8 cellular contexts compared by ENCODE assay signal in genomic region chr1:27435566-27436203, GRCh38. TPM values are rescaled to one million over a fixed set of nuclear protein-coding genes. Genes with fewer than 3 reads are reported as not detected.
A peak's percentile ranks its signal among the peaks of the same experiment; 100 is the strongest.
DNase-seq lines count a peak whose midpoint lies in the region; ATAC-seq and TF ChIP-seq lines count a peak whose summit lies in the region.

No MANE protein-coding gene starts in this region.

- H3K36me3 ChIP-seq in thymus (ENCODE audit: control insufficient read depth, insufficient read depth): no peaks in the 10 kb centered on the region

- H3K9me3 ChIP-seq in thymus (ENCODE audit: control insufficient read depth): no peaks in the 10 kb centered on the region

- peak overlapping the region; percentile 92 for H3K27ac ChIP-seq in thymus (ENCODE audit: low read depth)

- no peaks in the 10 kb centered on the region for H3K27me3 ChIP-seq in thymus (ENCODE audit: control insufficient read depth, insufficient read depth)

- CTCF ChIA-PET in activated B cell treated with CpG ODN at 0.5 μM for 24 hours (lab: Charles Lee): interaction anchor here (0.9 to 2.4 kb wide), 5 partner anchors 8 to 135 kb away, joined by 3 to 9 read pairs (median 4); no protein-coding TSS in a partner anchor

- H3K4me3 ChIP-seq in thymus (ENCODE audit: low read length): no peak overlapping the region

- peak; percentile 68 for ATAC-seq in activated B cell treated with CpG ODN at 0.5 μM for 24 hours (ENCODE audit: low read depth)
- ATAC-seq in left lobe of liver: peak; percentile 39
- no peak for ATAC-seq in HG02970 (IDR thresholded peaks at IDR 0.05; ENCODE audit: low FRiP score, unreplicated experiment)

- peak overlapping the region; percentile 72 for H3K27ac Mint-ChIP-seq in T-helper 2 cell treated with Interferon-gamma antibody and Interleukin-4, amounts not matched to agents 5 μg/mL and 100 μg/mL, for 36 hours
- H3K27ac Mint-ChIP-seq in activated B cell treated with CpG ODN at 0.5 μM for 24 hours: peak overlapping the region; percentile 91

- no peaks in the 10 kb centered on the region for H3K27me3 Mint-ChIP-seq in T-helper 2 cell treated with Interferon-gamma antibody and Interleukin-4, amounts not matched to agents 5 μg/mL and 100 μg/mL, for 36 hours (ENCODE audit: low read depth)
- no peaks in the 10 kb centered on the region for H3K27me3 Mint-ChIP-seq in activated B cell treated with CpG ODN at 0.5 μM for 24 hours

- no peaks in the 10 kb centered on the region for H3K9me3 Mint-ChIP-seq in T-helper 2 cell treated with Interferon-gamma antibody and Interleukin-4, amounts not matched to agents 5 μg/mL and 100 μg/mL, for 36 hours
- H3K9me3 Mint-ChIP-seq in activated B cell treated with CpG ODN at 0.5 μM for 24 hours: no peaks in the 10 kb centered on the region

- no peak for DNase-seq in T-helper 2 cell treated with Interferon-gamma antibody and Interleukin-4, amounts not matched to agents 5 μg/mL and 100 μg/mL, for 36 hours (ENCODE audit: low spot score)
- DNase-seq in T-helper 2 cell: no peak
- DNase-seq in activated B cell treated with CpG ODN at 0.5 μM for 24 hours: no peak
- no peak for DNase-seq in left lobe of liver (ENCODE audit: low spot score)
- no peak for DNase-seq in foreskin melanocyte
- DNase-seq in NCI-H69 (lab: John Stamatoyannopoulos, UW): no peak

- TF ChIP-seq CTCF in activated B cell treated with CpG ODN at 0.5 μM for 24 hours (IDR thresholded peaks at IDR 0.05): no peak

- peaks cover 40% of the 10 kb centered on the region for H3K4me1 ChIP-seq in thymus (ENCODE audit: control insufficient read depth, insufficient read depth, low read length)

- peak overlapping the region; percentile 43 for H3K4me3 Mint-ChIP-seq in T-helper 2 cell treated with Interferon-gamma antibody and Interleukin-4, amounts not matched to agents 5 μg/mL and 100 μg/mL, for 36 hours
- peak overlapping the region; percentile 50 for H3K4me3 Mint-ChIP-seq in activated B cell treated with CpG ODN at 0.5 μM for 24 hours

- POLR2A ChIA-PET in activated B cell treated with CpG ODN at 0.5 μM for 24 hours (lab: Charles Lee): interaction anchor here (0.7 to 3.2 kb wide), 10 partner anchors 9 to 787 kb away, joined by 3 to 12 read pairs (median 5); partner anchors contain the start of gene WASF2

- intact Hi-C loops in activated B cell treated with CpG ODN at 0.5 μM for 24 hours (cut with micrococcal nuclease): loop anchor here (1.0 kb wide), 3 partner anchors 8 to 54 kb away; no protein-coding TSS in a partner anchor

- H3K36me3 Mint-ChIP-seq in T-helper 2 cell treated with Interferon-gamma antibody and Interleukin-4, amounts not matched to agents 5 μg/mL and 100 μg/mL, for 36 hours (ENCODE audit: low read depth): peaks cover 14% of the 10 kb centered on the region
- H3K36me3 Mint-ChIP-seq in activated B cell treated with CpG ODN at 0.5 μM for 24 hours (ENCODE audit: low read depth): peaks cover 13% of the 10 kb centered on the region

- WGBS in thymus: 49% methylated on average over 2 of the region's 2 CpGs

- peaks cover 66% of the 10 kb centered on the region for H3K4me1 Mint-ChIP-seq in T-helper 2 cell treated with Interferon-gamma antibody and Interleukin-4, amounts not matched to agents 5 μg/mL and 100 μg/mL, for 36 hours (ENCODE audit: low read depth)
- peaks cover 90% of the 10 kb centered on the region for H3K4me1 Mint-ChIP-seq in activated B cell treated with CpG ODN at 0.5 μM for 24 hours

RNA-seq across cellular contexts. Expression of gene GPR3, which starts 43.3 kb away (rescaled TPM):
- total RNA-seq in activated B cell treated with CpG ODN at 0.5 μM for 24 hours: 0.11 TPM in 1 of 2 replicates, not detected in the other
- total RNA-seq in left lobe of liver: not detected
- polyA plus RNA-seq in thymus: 0.37 TPM

RNA-seq across cellular contexts. Expression of gene CD164L2, which starts 52.6 kb away (rescaled TPM):
- total RNA-seq in activated B cell treated with CpG ODN at 0.5 μM for 24 hours: 0.16 TPM in 1 of 2 replicates, not detected in the other
- total RNA-seq in left lobe of liver: not detected
- polyA plus RNA-seq in thymus: 2.4 TPM

RNA-seq across cellular contexts. Expression of gene WASF2, which starts 54.3 kb away (rescaled TPM):
- total RNA-seq in activated B cell treated with CpG ODN at 0.5 μM for 24 hours (136 and 137 TPM in 2 replicates), left lobe of liver (27.9 TPM)
- polyA plus RNA-seq in thymus: 47.4 TPM
